In the genomic region with DNA sequence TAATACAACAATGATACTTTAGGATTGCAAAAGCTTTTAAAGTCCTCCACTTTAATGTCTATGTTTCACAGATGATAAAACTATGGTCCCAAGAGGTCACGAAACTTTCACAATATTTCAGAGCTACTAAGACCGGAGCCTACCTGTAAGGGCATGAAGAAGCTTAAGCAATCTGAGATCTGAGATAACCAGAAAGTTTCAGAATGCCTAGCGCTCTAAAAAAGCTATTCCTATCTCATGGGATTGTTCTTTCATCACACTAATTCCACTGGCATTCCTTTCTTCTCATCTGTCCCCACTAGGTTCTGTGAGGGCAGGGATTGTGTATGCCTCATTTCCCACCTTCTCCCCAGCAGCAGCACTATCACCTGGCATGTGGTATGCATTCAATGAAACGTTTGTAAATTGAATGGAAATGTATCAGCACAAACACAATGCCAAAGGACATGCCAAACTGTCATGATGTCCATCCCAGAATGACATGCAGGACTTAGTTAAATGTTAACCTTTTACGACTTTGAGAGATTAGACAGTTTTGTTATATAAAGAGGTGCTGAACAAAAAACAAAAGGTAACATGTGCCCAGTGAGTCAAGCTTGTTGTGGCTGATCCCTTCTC, we compare ENCODE assay signal across 12 cellular contexts.
"Had no signal": no experiment of that assay in that cellular context is flagged by ENCODE, and none has a peak within 500 bp of the region (broad histone marks: within the 10 kb centered on the region; RNA-seq: fewer than 3 reads in every experiment).

No MANE protein-coding gene starts in this region.

- DNase-seq: activated CD4-positive, alpha-beta T cell treated with anti-CD3 and anti-CD28 coated beads, Interleukin-2, amount 50 U/mL, for 1 hour; activated effector memory CD4-positive, alpha-beta T cell treated with Interleukin-2 at 50 U/mL for 16 hours; activated T-cell treated with anti-CD3 and anti-CD28 coated beads, Interleukin-2, amount 50 U/mL, for 24 hours; gastrocnemius medialis; heart right ventricle; stimulated activated CD4-positive, alpha-beta T cell treated with anti-CD3 and anti-CD28 coated beads, Interleukin-15, amount 100 ng/mL, for 24 hours; stimulated activated CD4-positive, alpha-beta T cell treated with anti-CD3 and anti-CD28 coated beads, Interleukin-4, amount 100 ng/mL, for 24 hours; stimulated activated naive CD8-positive, alpha-beta T cell treated with anti-CD3 and anti-CD28 coated beads, Interleukin-15, amount 100 ng/mL, for 72 hours; T-helper 2 cell; uterus had no signal

- ATAC-seq: gastrocnemius medialis; heart right ventricle; stimulated activated naive CD8-positive, alpha-beta T cell treated with anti-CD3 and anti-CD28 coated beads, Interleukin-15, amount 100 ng/mL, for 72 hours had no signal

- H3K9me3 ChIP-seq: gastrocnemius medialis, heart right ventricle, thoracic aorta, uterus had no signal

- H3K27me3 ChIP-seq: gastrocnemius medialis, uterus had no signal

- H3K36me3 ChIP-seq: gastrocnemius medialis, heart right ventricle, thoracic aorta, uterus had no signal

- H3K4me1 ChIP-seq: gastrocnemius medialis, heart right ventricle, uterus had no signal

- H3K4me3 ChIP-seq: gastrocnemius medialis, heart right ventricle, lung, thoracic aorta, uterus had no signal

- H3K27ac ChIP-seq: gastrocnemius medialis, heart right ventricle, thoracic aorta, uterus had no signal
